In genomic region chr3:10837849-10838248, GRCh38 we compare ENCODE assay signal across 33 cellular contexts. TPM values are rescaled to one million over a fixed set of nuclear protein-coding genes. Genes with fewer than 3 reads are reported as not detected.
"Had no signal": no experiment of that assay in that cellular context is flagged by ENCODE, and none has a peak within 500 bp of the region (broad histone marks: within the 10 kb centered on the region; RNA-seq: fewer than 3 reads in every experiment).

No MANE protein-coding gene starts in this region.

- H3K4me1 ChIP-seq: adrenal gland, Peyer's patch had no signal

- ATAC-seq: activated naive CD4-positive, alpha-beta T cell treated with anti-CD3 and anti-CD28 coated beads, Interleukin-2, amount 50 U/mL, for 72 hours; activated T-cell treated with anti-CD3 and anti-CD28 coated beads, Interleukin-2, amount 50 U/mL, for 4 hours; PC-3 had no signal

- DNase-seq: activated B cell treated with CpG ODN at 0.5 μM for 24 hours; activated CD4-positive, alpha-beta memory T cell treated with anti-CD3 and anti-CD28 coated beads for 36 hours; activated CD4-positive, alpha-beta T cell treated with anti-CD3 and anti-CD28 coated beads for 4 hours; activated CD4-positive, alpha-beta T cell treated with anti-CD3 and anti-CD28 coated beads, Interleukin-2, amount 50 U/mL, for 1 hour; activated CD4-positive, CD25-positive, alpha-beta regulatory T cell treated with anti-CD3 and anti-CD28 coated beads, Interleukin-2, amount 50 U/mL, for 72 hours; activated CD8-positive, alpha-beta memory T cell treated with anti-CD3 and anti-CD28 coated beads, Interleukin-2, amount 50 U/mL, for 4 hours; activated gamma-delta T cell treated with Interleukin-2 at 50 U/mL for 16 hours; activated naive CD4-positive, alpha-beta T cell treated with anti-CD3 and anti-CD28 coated beads for 36 hours; activated T-cell treated with anti-CD3 and anti-CD28 coated beads for 4 hours; activated T-cell treated with anti-CD3 and anti-CD28 coated beads, Interleukin-2, amount 50 U/mL, for 4 hours; adrenal gland; Kasumi-1; MG63; NCI-H1048; NCI-H1105 treated with DMSO at 0.1 percent for 48 hours; NCI-H1436; NCI-H1694; NCI-H1930; NCI-H2081 treated with DMSO at 0.1 percent for 48 hours; NCI-H510A; NCI-H526; NCI-H748 treated with DMSO at 0.1 percent for 48 hours; NK-92 treated with Interleukin-12 subunit alpha and Interleukin-12 subunit beta, amount 100 ng/mL, for 24 hours; PC-3; Peyer's patch; RPMI8226; SW 1271; T-helper 1 cell; T-helper 2 cell; T-helper 9 cell had no signal

- H3K4me3 ChIP-seq: adrenal gland, MG63, Peyer's patch had no signal

- H3K9me3 ChIP-seq: adrenal gland, MG63, Peyer's patch had no signal

- H3K36me3 ChIP-seq: adrenal gland, MG63, Peyer's patch had no signal

- H3K27me3 ChIP-seq: adrenal gland, MG63, Peyer's patch had no signal

- H3K27ac ChIP-seq: adrenal gland, Peyer's patch, VCaP had no signal

RNA-seq across cellular contexts. Expression of gene SLC6A11, which starts 21.8 kb away (rescaled TPM):
- total RNA-seq: activated B cell treated with CpG ODN at 0.5 μM for 24 hours; activated CD4-positive, alpha-beta memory T cell treated with anti-CD3 and anti-CD28 coated beads for 36 hours; activated naive CD4-positive, alpha-beta T cell treated with anti-CD3 and anti-CD28 coated beads for 36 hours; activated naive CD4-positive, alpha-beta T cell treated with anti-CD3 and anti-CD28 coated beads, Interleukin-2, amount 50 U/mL, for 72 hours; activated T-cell treated with anti-CD3 and anti-CD28 coated beads, Interleukin-2, amount 50 U/mL, for 4 hours; activated T-helper 1 cell treated with anti-CD3 and anti-CD28 coated beads, Interleukin-12 subunit alpha, Interleukin-12 subunit beta, Interleukin-2, Interleukin-4 antibody, amounts not matched to agents 30 ng/mL and 10 ng/mL and 1 ng/mL, durations not matched to agents 14 hours and 24 hours and 36 hours; Peyer's patch had no signal
